In the genomic region with DNA sequence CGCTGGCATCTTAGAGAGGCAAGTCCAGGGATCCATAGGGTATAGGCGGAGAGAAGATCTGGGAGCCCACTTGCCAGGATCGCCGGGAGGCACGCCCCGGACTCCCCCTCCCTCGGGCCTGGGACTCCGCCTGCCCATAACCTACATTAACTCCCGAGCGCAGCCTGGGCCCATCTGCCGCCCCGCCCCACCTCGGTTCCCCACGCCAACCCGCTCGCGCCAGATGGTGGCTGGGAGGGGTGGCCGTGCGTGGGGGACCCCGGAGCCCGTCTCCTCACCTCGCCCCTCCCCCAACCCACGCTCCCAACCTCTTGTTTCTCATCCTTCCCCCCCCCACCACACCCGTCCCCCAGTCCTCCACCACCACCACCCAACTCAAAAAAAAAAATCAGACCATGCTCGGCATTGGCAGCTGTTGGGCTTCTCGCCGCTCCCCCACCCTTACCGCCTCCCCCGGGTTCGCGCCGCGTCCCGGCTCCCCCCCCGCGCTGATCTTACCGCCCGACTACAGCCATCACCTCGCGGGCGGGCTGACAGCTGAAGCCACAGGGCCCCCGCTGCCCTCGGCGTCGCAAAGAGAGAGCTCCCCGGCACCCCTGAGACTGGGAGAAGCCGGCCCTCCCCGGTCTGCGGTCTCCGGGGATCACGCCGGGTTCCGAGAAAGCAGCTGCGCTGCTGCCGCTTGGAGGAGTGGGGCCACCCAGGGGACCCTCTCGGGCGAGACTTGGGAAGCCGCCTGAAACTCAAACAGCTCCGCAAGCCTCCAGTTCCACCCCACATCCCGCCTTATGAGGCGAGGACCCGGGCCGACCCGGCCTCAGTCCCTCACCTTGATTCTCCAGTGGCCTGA, we compare ENCODE assay signal across 10 cellular contexts. TPM values are rescaled to one million over a fixed set of nuclear protein-coding genes. Genes with fewer than 3 reads are reported as not detected.
A peak's percentile ranks its signal among the peaks of the same experiment; 100 is the strongest.
DNase-seq lines count a peak whose midpoint lies in the region; ATAC-seq and TF ChIP-seq lines count a peak whose summit lies in the region.
"Had no signal": no experiment of that assay in that cellular context is flagged by ENCODE, and none has a peak within 500 bp of the region (broad histone marks: within the 10 kb centered on the region; RNA-seq: fewer than 3 reads in every experiment).

No MANE protein-coding gene starts in this region.

- intact Hi-C loops in activated CD4-positive, alpha-beta T cell treated with anti-CD3 and anti-CD28 coated beads for 36 hours (cut with DNase I, micrococcal nuclease), result loop anchor here in 1 of 2 experiments (2.0 kb wide), 1 partner anchor 21 kb away; no protein-coding TSS in a partner anchor

- H3K27me3 Mint-ChIP-seq in activated CD4-positive, alpha-beta T cell treated with anti-CD3 and anti-CD28 coated beads for 36 hours, result peaks cover 53% of the 10 kb centered on the region
- H3K27me3 Mint-ChIP-seq in stimulated activated naive B cell treated with anti-CD40 and anti-IgM and Interleukin-4, amounts not matched to agents 10 μg/mL and 1 μg/mL and 100 μg/mL, for 72 hours, result peaks cover 75 to 83% of the 10 kb centered on the region in 2 donors

- peak overlapping the region; percentile 92 for H3K4me2 ChIP-seq in SK-N-SH

- no peak overlapping the region for H3K27ac Mint-ChIP-seq in activated CD4-positive, alpha-beta T cell treated with anti-CD3 and anti-CD28 coated beads for 36 hours
- no peak overlapping the region for H3K27ac Mint-ChIP-seq in stimulated activated naive B cell treated with anti-CD40 and anti-IgM and Interleukin-4, amounts not matched to agents 10 μg/mL and 1 μg/mL and 100 μg/mL, for 72 hours

- peaks cover 32% of the 10 kb centered on the region for H3K4me1 Mint-ChIP-seq in activated CD4-positive, alpha-beta T cell treated with anti-CD3 and anti-CD28 coated beads for 36 hours
- peaks cover 38 to 74% of the 10 kb centered on the region in 2 donors for H3K4me1 Mint-ChIP-seq in stimulated activated naive B cell treated with anti-CD40 and anti-IgM and Interleukin-4, amounts not matched to agents 10 μg/mL and 1 μg/mL and 100 μg/mL, for 72 hours

- WGBS in SK-N-SH (ENCODE audit: low lambda C conversion rate), result 3% methylated on average over 45 of the region's 64 CpGs

- CTCF ChIA-PET in activated CD4-positive, alpha-beta T cell treated with anti-CD3 and anti-CD28 coated beads for 36 hours (lab: Charles Lee), result interaction anchor here (0.7 to 10.5 kb wide), 4 partner anchors 14 to 659 kb away, joined by 3 to 98 read pairs (median 34); no protein-coding TSS in a partner anchor
- CTCF ChIA-PET in SK-N-SH (lab: Yijun Ruan, JAX), result interaction anchor here (0.6 to 33.6 kb wide), 10 partner anchors 11 to 260 kb away, joined by 3 to 675 read pairs (median 4); partner anchors contain the start of genes CHAC1 and VPS18

- no peak overlapping the region for H2AFZ ChIP-seq in SK-N-SH (ENCODE audit: low read depth)

- no peak overlapping the region for H3K4me3 Mint-ChIP-seq in activated CD4-positive, alpha-beta T cell treated with anti-CD3 and anti-CD28 coated beads for 36 hours
- peak overlapping the region; percentile 78 to 83 for H3K4me3 Mint-ChIP-seq in stimulated activated naive B cell treated with anti-CD40 and anti-IgM and Interleukin-4, amounts not matched to agents 10 μg/mL and 1 μg/mL and 100 μg/mL, for 72 hours

- TF ChIP-seq CTCF in SK-N-SH (IDR thresholded peaks at IDR 0.05), result no peak
- TF ChIP-seq CTCF in foreskin fibroblast (IDR thresholded peaks at IDR 0.05; ENCODE audit: low read depth, low read length), result no peak

- POLR2A ChIA-PET in activated CD4-positive, alpha-beta T cell treated with anti-CD3 and anti-CD28 coated beads for 36 hours (lab: Charles Lee), result interaction anchor here (0.7 to 1.7 kb wide), 3 partner anchors 14 to 616 kb away, joined by 3 to 9 read pairs (median 6); partner anchors contain the start of gene RPAP1
- POLR2A ChIA-PET in SK-N-SH (lab: Yijun Ruan, JAX), result interaction anchor here (1.1 to 1.8 kb wide), 3 partner anchors 12 to 26 kb away, joined by 3 to 5 read pairs (median 4); no protein-coding TSS in a partner anchor

- no peak for TF ChIP-seq EP300 in SK-N-SH (IDR thresholded peaks at IDR 0.05; ENCODE audit: borderline replicate concordance in 1 of 2, low read depth in 1 of 2, low read length in 1 of 2)

- no peaks in the 10 kb centered on the region for H3K36me3 ChIP-seq in SK-N-SH (replicated peaks in 1 of 2; ENCODE audit: control insufficient read depth in 1 of 2, insufficient read depth in 2 of 2, low read length in 1 of 2)
- H3K36me3 ChIP-seq: neutrophil had no signal

- peaks cover 17 to 44% of the 10 kb centered on the region in 2 experiments; a peak in 2 of 4 replicates for H3K4me1 ChIP-seq in SK-N-SH (ENCODE audit: control insufficient read depth in 1 of 2, insufficient read depth in 2 of 2, low read depth in 1 of 2, low read length in 1 of 2)

- H3K27me3 ChIP-seq in SK-N-SH (ENCODE audit: insufficient read depth), result peaks cover 53% of the 10 kb centered on the region

- peak; percentile 37 for DNase-seq in activated CD4-positive, alpha-beta T cell treated with anti-CD3 and anti-CD28 coated beads for 36 hours
- no peak for DNase-seq in activated CD4-positive, alpha-beta T cell treated with anti-CD3 and anti-CD28 coated beads, Interleukin-2, amount 50 U/mL, for 48 hours
- DNase-seq in SK-N-SH, result peak; percentile 62
- DNase-seq in foreskin fibroblast, result no peak
- no peak for DNase-seq in stimulated activated naive B cell treated with anti-CD40 and anti-IgM and Interleukin-4, amounts not matched to agents 10 μg/mL and 1 μg/mL and 100 μg/mL, for 72 hours
- DNase-seq in hypothalamus (lab: John Stamatoyannopoulos, UW), result no peak
- DNase-seq in amniotic stem cell (lab: John Stamatoyannopoulos, UW), result no peak

- H3K9me2 ChIP-seq in SK-N-SH, result no peaks in the 10 kb centered on the region

- H3F3A ChIP-seq in SK-N-SH (replicated peaks; ENCODE audit: insufficient read depth), result no peaks in the 10 kb centered on the region

- no peak for ATAC-seq in activated CD4-positive, alpha-beta T cell treated with anti-CD3 and anti-CD28 coated beads for 36 hours
- no peak for ATAC-seq in stimulated activated naive B cell treated with anti-CD40 and anti-IgM and Interleukin-4, amounts not matched to agents 10 μg/mL and 1 μg/mL and 100 μg/mL, for 72 hours (replicated peaks)
- no peak for ATAC-seq in GM21529 (IDR thresholded peaks at IDR 0.05; ENCODE audit: unreplicated experiment)

- H3K36me3 Mint-ChIP-seq in activated CD4-positive, alpha-beta T cell treated with anti-CD3 and anti-CD28 coated beads for 36 hours (ENCODE audit: low read depth), result no peaks in the 10 kb centered on the region
- no peaks in the 10 kb centered on the region for H3K36me3 Mint-ChIP-seq in stimulated activated naive B cell treated with anti-CD40 and anti-IgM and Interleukin-4, amounts not matched to agents 10 μg/mL and 1 μg/mL and 100 μg/mL, for 72 hours

- H4K20me1 ChIP-seq in SK-N-SH (ENCODE audit: insufficient read depth), result no peaks in the 10 kb centered on the region

- no peak for TF ChIP-seq RAD21 in SK-N-SH (IDR thresholded peaks at IDR 0.05; ENCODE audit: low read length)

- H3K4me3 ChIP-seq in SK-N-SH (ENCODE audit: low read depth in 2 of 2, low read length in 1 of 2) (peak overlapping the region; percentile 33 to 49; a peak in 3 of 4 replicates), foreskin fibroblast (ENCODE audit: low read depth in 1 of 2, low read length in 2 of 2) (peak overlapping the region; percentile 38 to 57)

- no peaks in the 10 kb centered on the region for H3K9me3 Mint-ChIP-seq in activated CD4-positive, alpha-beta T cell treated with anti-CD3 and anti-CD28 coated beads for 36 hours (ENCODE audit: low read depth)
- H3K9me3 Mint-ChIP-seq in stimulated activated naive B cell treated with anti-CD40 and anti-IgM and Interleukin-4, amounts not matched to agents 10 μg/mL and 1 μg/mL and 100 μg/mL, for 72 hours, result no peaks in the 10 kb centered on the region

- H3K9ac ChIP-seq in SK-N-SH, result no peak overlapping the region

- H3K27ac ChIP-seq in SK-N-SH (ENCODE audit: low read depth in 2 of 2, low read length in 1 of 2), result no peak overlapping the region
- H3K27ac ChIP-seq: neutrophil had no signal

- no peaks in the 10 kb centered on the region for H3K9me3 ChIP-seq in SK-N-SH
- H3K9me3 ChIP-seq: neutrophil had no signal

- H3K79me2 ChIP-seq in SK-N-SH (ENCODE audit: insufficient read depth), result no peaks in the 10 kb centered on the region

TF ChIP-seq in SK-N-SH, 30 proteins besides CTCF, POLR2A, EP300 and RAD21 (continues in another document):
- TF ChIP-seq, protein P1, sequence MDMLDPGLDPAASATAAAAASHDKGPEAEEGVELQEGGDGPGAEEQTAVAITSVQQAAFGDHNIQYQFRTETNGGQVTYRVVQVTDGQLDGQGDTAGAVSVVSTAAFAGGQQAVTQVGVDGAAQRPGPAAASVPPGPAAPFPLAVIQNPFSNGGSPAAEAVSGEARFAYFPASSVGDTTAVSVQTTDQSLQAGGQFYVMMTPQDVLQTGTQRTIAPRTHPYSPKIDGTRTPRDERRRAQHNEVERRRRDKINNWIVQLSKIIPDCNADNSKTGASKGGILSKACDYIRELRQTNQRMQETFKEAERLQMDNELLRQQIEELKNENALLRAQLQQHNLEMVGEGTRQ (IDR thresholded peaks at IDR 0.05; ENCODE audit: borderline replicate concordance, low read depth, low read length), result no peak
- no peak for TF ChIP-seq ELF1 (IDR thresholded peaks at IDR 0.05)
- no peak for TF ChIP-seq SMC3 (IDR thresholded peaks at IDR 0.05; ENCODE audit: low read depth, low read length)
- no peak for TF ChIP-seq MEF2A (IDR thresholded peaks at IDR 0.05; ENCODE audit: borderline replicate concordance, low read depth)
- TF ChIP-seq YY1 (IDR thresholded peaks at IDR 0.05; ENCODE audit: low read depth), result no peak
- no peak for TF ChIP-seq TEAD4 (IDR thresholded peaks at IDR 0.05; ENCODE audit: borderline replicate concordance, insufficient read depth)
- TF ChIP-seq JUND (IDR thresholded peaks at IDR 0.05), result no peak

RNA-seq across cellular contexts. Expression of gene DLL4, which starts 1.4 kb away (rescaled TPM):
- under 1 TPM; 0.18 to 0.30 TPM for total RNA-seq in activated CD4-positive, alpha-beta T cell treated with anti-CD3 and anti-CD28 coated beads for 36 hours
- polyA plus RNA-seq in SK-N-SH (2012; rRNA removed), result 0.03 TPM in 2 replicates
- 0.01 and 0.03 TPM in 2 replicates for polyA plus RNA-seq in SK-N-SH (2012; cell fraction: cytosol; rRNA removed)
- polyA plus RNA-seq in SK-N-SH (2012; cell fraction: nucleus; rRNA removed), result 0.13 and 0.14 TPM in 2 replicates
- total RNA-seq: T-helper 2 cell treated with Interferon-gamma antibody and Interleukin-4, amounts not matched to agents 100 ng/mL and 5 ng/mL, for 36 hours had no signal

RNA-seq across cellular contexts. Expression of gene CHAC1, which starts 25.5 kb away (rescaled TPM):
- total RNA-seq in activated CD4-positive, alpha-beta T cell treated with anti-CD3 and anti-CD28 coated beads for 36 hours, result 10 to 100 TPM; 31.1 to 32.2 TPM
- 9.3 and 12.3 TPM in 2 replicates for polyA plus RNA-seq in SK-N-SH (2012; rRNA removed)
- 4.5 and 6.0 TPM in 2 replicates for polyA plus RNA-seq in SK-N-SH (2012; cell fraction: cytosol; rRNA removed)
- polyA plus RNA-seq in SK-N-SH (2012; cell fraction: nucleus; rRNA removed), result 8.1 and 10.9 TPM in 2 replicates

RNA-seq across cellular contexts. Expression of gene VPS18, which starts 33.5 kb away (rescaled TPM):
- total RNA-seq in activated CD4-positive, alpha-beta T cell treated with anti-CD3 and anti-CD28 coated beads for 36 hours, result 1 to 10 TPM; 6.2 TPM
- 13.5 and 14.1 TPM in 2 replicates for polyA plus RNA-seq in SK-N-SH (2012; rRNA removed)
- 4.9 and 8.1 TPM in 2 replicates for polyA plus RNA-seq in SK-N-SH (2012; cell fraction: cytosol; rRNA removed)
- 20.3 TPM in 2 replicates for polyA plus RNA-seq in SK-N-SH (2012; cell fraction: nucleus; rRNA removed)

RNA-seq across cellular contexts. Expression of gene RHOV, which starts 53.7 kb away (rescaled TPM):
- under 1 TPM; 0.25 to 0.41 TPM for total RNA-seq in activated CD4-positive, alpha-beta T cell treated with anti-CD3 and anti-CD28 coated beads for 36 hours
- 0.49 and 0.62 TPM in 2 replicates for polyA plus RNA-seq in SK-N-SH (2012; rRNA removed)
- 0.55 TPM in 2 replicates for polyA plus RNA-seq in SK-N-SH (2012; cell fraction: cytosol; rRNA removed)
- polyA plus RNA-seq in SK-N-SH (2012; cell fraction: nucleus; rRNA removed), result 0.73 and 1.6 TPM in 2 replicates

Comparison
In these comparisons a context has a peak if more than half of its experiments do, and no peak if none do; other contexts are left out.
1. DNase-seq: peak in activated CD4-positive, alpha-beta T cell treated with anti-CD3 and anti-CD28 coated beads for 36 hours (single experiment) and SK-N-SH (single experiment); none in activated CD4-positive, alpha-beta T cell treated with anti-CD3 and anti-CD28 coated beads, Interleukin-2, amount 50 U/mL, for 48 hours (0 of 2), foreskin fibroblast (0 of 2), stimulated activated naive B cell treated with anti-CD40 and anti-IgM and Interleukin-4, amounts not matched to agents 10 μg/mL and 1 μg/mL and 100 μg/mL, for 72 hours (single experiment), hypothalamus (0 of 51) and amniotic stem cell (single experiment).